ENCODE assay signal across 2 cellular contexts in the genomic region with DNA sequence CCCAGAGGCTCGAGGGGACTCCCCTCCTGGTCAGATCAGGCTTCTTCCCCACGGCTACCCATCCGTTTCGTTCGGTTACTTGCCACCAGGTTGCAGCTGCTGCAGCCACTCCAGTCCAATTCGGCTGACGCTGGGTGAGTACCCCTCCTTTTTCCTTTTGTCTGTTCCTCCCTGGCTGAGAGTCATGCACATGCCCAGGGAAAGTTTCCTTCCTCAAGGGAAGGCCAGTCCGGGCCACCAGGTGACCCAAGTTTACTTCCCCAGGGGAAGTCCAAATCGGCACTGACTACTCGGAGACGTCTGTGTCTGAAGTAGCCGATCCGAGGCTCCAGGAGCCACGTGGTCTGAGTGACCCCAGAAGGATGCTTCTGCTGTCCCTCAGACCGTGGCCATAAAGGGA.
TF ChIP-seq lines count a peak whose summit lies in the region.

No MANE protein-coding gene starts in this region.

TF ChIP-seq in GM23338, 12 proteins besides CTCF, POLR2A, EP300 and RAD21 (continues in another document):
- no peak for TF ChIP-seq POLR2AphosphoS5 (IDR thresholded peaks at IDR 0.05; ENCODE audit: low read depth)
- no peak for TF ChIP-seq EZH2 (IDR thresholded peaks at IDR 0.05; ENCODE audit: low read depth, unreplicated experiment)
- no peak for TF ChIP-seq ZNF462 (CRISPR knock-in tag; IDR thresholded peaks at IDR 0.05)
- TF ChIP-seq ZNF331 (CRISPR knock-in tag; IDR thresholded peaks at IDR 0.05; ENCODE audit: low read depth): no peak
- no peak for TF ChIP-seq EZH2phosphoT487 (IDR thresholded peaks at IDR 0.05; ENCODE audit: unreplicated experiment)
- TF ChIP-seq CREB1 (CRISPR knock-in tag; IDR thresholded peaks at IDR 0.05; ENCODE audit: low read depth): no peak
- TF ChIP-seq ETS1 (IDR thresholded peaks at IDR 0.05): no peak
- no peak for TF ChIP-seq NANOG (IDR thresholded peaks at IDR 0.05; ENCODE audit: borderline replicate concordance)
- TF ChIP-seq REST (IDR thresholded peaks at IDR 0.05; ENCODE audit: unreplicated experiment): no peak
- TF ChIP-seq JUNB (IDR thresholded peaks at IDR 0.05; ENCODE audit: unreplicated experiment): no peak

TF ChIP-seq in K562, 482 proteins besides CTCF, POLR2A, EP300 and RAD21:
- no peak for TF ChIP-seq EWSR1 (IDR thresholded peaks at IDR 0.05; ENCODE audit: borderline replicate concordance, low read depth, partially characterized antibody)
- TF ChIP-seq ZBTB40 (IDR thresholded peaks at IDR 0.05): no peak
- no peak for TF ChIP-seq ZBTB40 (CRISPR knock-in tag; IDR thresholded peaks at IDR 0.05)
- no peak for TF ChIP-seq DNMT1 (IDR thresholded peaks at IDR 0.05)
- TF ChIP-seq SRSF3 (IDR thresholded peaks at IDR 0.05; ENCODE audit: insufficient read depth, low read length): no peak
- TF ChIP-seq PRDM10 (IDR thresholded peaks at IDR 0.05; ENCODE audit: partially characterized antibody): no peak
- TF ChIP-seq, protein P1, sequence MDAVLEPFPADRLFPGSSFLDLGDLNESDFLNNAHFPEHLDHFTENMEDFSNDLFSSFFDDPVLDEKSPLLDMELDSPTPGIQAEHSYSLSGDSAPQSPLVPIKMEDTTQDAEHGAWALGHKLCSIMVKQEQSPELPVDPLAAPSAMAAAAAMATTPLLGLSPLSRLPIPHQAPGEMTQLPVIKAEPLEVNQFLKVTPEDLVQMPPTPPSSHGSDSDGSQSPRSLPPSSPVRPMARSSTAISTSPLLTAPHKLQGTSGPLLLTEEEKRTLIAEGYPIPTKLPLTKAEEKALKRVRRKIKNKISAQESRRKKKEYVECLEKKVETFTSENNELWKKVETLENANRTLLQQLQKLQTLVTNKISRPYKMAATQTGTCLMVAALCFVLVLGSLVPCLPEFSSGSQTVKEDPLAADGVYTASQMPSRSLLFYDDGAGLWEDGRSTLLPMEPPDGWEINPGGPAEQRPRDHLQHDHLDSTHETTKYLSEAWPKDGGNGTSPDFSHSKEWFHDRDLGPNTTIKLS (IDR thresholded peaks at IDR 0.05; ENCODE audit: borderline replicate concordance, low read depth): no peak
